15 cellular contexts compared by ENCODE assay signal in genomic region chr2:186241874-186242273, GRCh38.
A peak's percentile ranks its signal among the peaks of the same experiment; 100 is the strongest.
DNase-seq lines count a peak whose midpoint lies in the region; ATAC-seq and TF ChIP-seq lines count a peak whose summit lies in the region.
"Had no signal": no experiment of that assay in that cellular context is flagged by ENCODE, and none has a peak within 500 bp of the region (broad histone marks: within the 10 kb centered on the region; RNA-seq: fewer than 3 reads in every experiment).

No MANE protein-coding gene starts in this region.

- peaks cover 0 to 8% (median 0%) of the 10 kb centered on the region in 3 experiments; a peak in 1 of 7 replicates for H3K36me3 Mint-ChIP-seq in H9 (ENCODE audit: insufficient read depth in 1 of 3, low read depth in 3 of 3)
- peaks cover under 1% of the 10 kb centered on the region for H3K36me3 Mint-ChIP-seq in WTC11
- H3K36me3 Mint-ChIP-seq in neural progenitor cell = no peaks in the 10 kb centered on the region

- ATAC-seq in WTC11 = peak; percentile 32; the same call in 1 of the 2 replicates
- ATAC-seq: K562 had no signal

- H2BK120ac ChIP-seq in H9 (ENCODE audit: low read depth, low read length, poor library complexity, severe bottlenecking) = no peak overlapping the region

- H4K20me1 ChIP-seq in H9 (ENCODE audit: control insufficient read depth, insufficient read depth, insufficient read length) (no peaks in the 10 kb centered on the region), neural progenitor cell (ENCODE audit: low read depth) (no peaks in the 10 kb centered on the region)
- H4K20me1 ChIP-seq: BLaER1 had no signal

- H3K4me3 Mint-ChIP-seq in H9 (no peak overlapping the region), WTC11 (no peak overlapping the region), neural progenitor cell (no peak overlapping the region)
- H3K4me3 Mint-ChIP-seq: CD4-positive, CD25-positive, alpha-beta regulatory T cell had no signal

- H3K4me1 Mint-ChIP-seq in H9 (peaks cover 4 to 7% of the 10 kb centered on the region in 2 experiments), WTC11 (peaks cover 9% of the 10 kb centered on the region), neural progenitor cell (no peaks in the 10 kb centered on the region)

- H3K27me3 Mint-ChIP-seq in H9 (ENCODE audit: low read depth) (no peaks in the 10 kb centered on the region), WTC11 (ENCODE audit: low read depth) (no peaks in the 10 kb centered on the region), neural progenitor cell (ENCODE audit: insufficient read depth, low read depth) (no peaks in the 10 kb centered on the region)
- H3K27me3 Mint-ChIP-seq: CD4-positive, CD25-positive, alpha-beta regulatory T cell had no signal

- no peaks in the 10 kb centered on the region for H3K23me2 ChIP-seq in H9 (ENCODE audit: insufficient read length, low read depth, low read length, poor library complexity, severe bottlenecking)

- H2AK5ac ChIP-seq in H9 (ENCODE audit: insufficient read length, low read length) = no peak overlapping the region

- CTCF ChIA-PET in WTC11 (lab: Charles Lee) = interaction anchor here (0.6 to 1.0 kb wide), 4 partner anchors 14 to 992 kb away, joined by 3 to 5 read pairs (median 4); no protein-coding TSS in a partner anchor

- no peak overlapping the region for H4K91ac ChIP-seq in H9 (ENCODE audit: insufficient read length, low read depth, low read length)

- H3K27ac ChIP-seq in H9 (ENCODE audit: insufficient read length, low read depth, low read length) (no peak overlapping the region), neural progenitor cell (no peak overlapping the region)
- H3K27ac ChIP-seq: BLaER1, HL-60 had no signal

- H4K5ac ChIP-seq in H9 (ENCODE audit: insufficient read length, low read depth, low read length) = no peak overlapping the region

- H2BK5ac ChIP-seq in H9 (ENCODE audit: insufficient read length, low read length) = no peak overlapping the region

- POLR2A ChIA-PET in WTC11 (lab: Charles Lee) = interaction anchor here (0.6 kb wide), 1 partner anchor 9 kb away, joined by 4 read pairs; no protein-coding TSS in a partner anchor

- WGBS in H9 (ENCODE audit: extremely low coverage, insufficient read length, low lambda C conversion rate) = no CpG with 5 or more reads among the region's 4 CpGs

- DNase-seq in H9 (no peak), WTC11 (ENCODE audit: low spot score) (no peak), neural progenitor cell (ENCODE audit: low spot score) (no peak), EL (no peak)
- DNase-seq in activated CD8-positive, alpha-beta memory T cell treated with anti-CD3 and anti-CD28 coated beads, Interleukin-2, amount 50 U/mL, for 4 hours = no peak
- DNase-seq: CD4-positive, CD25-positive, alpha-beta regulatory T cell; DMS 273 treated with DMSO at 0.1 percent for 48 hours; DMS79 treated with DMSO at 0.1 percent for 48 hours; GDM1; GOT3 had no signal

- H3K36me3 ChIP-seq in neural progenitor cell = peaks cover 3% of the 10 kb centered on the region
- H3K36me3 ChIP-seq: BLaER1, HAP-1 had no signal

- H2BK12ac ChIP-seq in H9 (ENCODE audit: insufficient read length, low read depth, low read length) = no peak overlapping the region

- no peak overlapping the region for H3K18ac ChIP-seq in H9 (ENCODE audit: insufficient read length, low read depth, low read length)

- H3K23ac ChIP-seq in H9 (ENCODE audit: insufficient read length, low read depth, low read length) = no peak overlapping the region

- H3K9me3 ChIP-seq in H9 (ENCODE audit: control insufficient read depth, low read depth, low read length) (no peaks in the 10 kb centered on the region), neural progenitor cell (ENCODE audit: low read depth) (no peaks in the 10 kb centered on the region)
- H3K9me3 ChIP-seq: HAP-1 had no signal

- H4K8ac ChIP-seq in H9 (replicated peaks; ENCODE audit: insufficient read length, low read depth, low read length) = no peak overlapping the region

- no peak overlapping the region for H3K14ac ChIP-seq in H9 (ENCODE audit: insufficient read depth, low read length)

- H3K27ac Mint-ChIP-seq in H9 (no peak overlapping the region; a peak in 1 of 7 replicates), WTC11 (no peak overlapping the region), neural progenitor cell (no peak overlapping the region)
- H3K27ac Mint-ChIP-seq: CD4-positive, CD25-positive, alpha-beta regulatory T cell had no signal

- H3K79me2 ChIP-seq in H9 (ENCODE audit: insufficient read depth, low read length) (no peaks in the 10 kb centered on the region), neural progenitor cell (ENCODE audit: low read depth) (no peaks in the 10 kb centered on the region)

- no peaks in the 10 kb centered on the region for H3F3A ChIP-seq in neural progenitor cell (ENCODE audit: low read depth)

- TF ChIP-seq CTCF in GM12873 (IDR thresholded peaks at IDR 0.05; ENCODE audit: insufficient read depth, low read depth, low read length, missing control alignments) (peak; percentile 2), H9 (conservative IDR thresholded peaks at IDR 0.05) (peak; percentile 30; the same call in 1 of the 3 replicates), WTC11 (IDR thresholded peaks at IDR 0.05) (no peak), neural progenitor cell (IDR thresholded peaks at IDR 0.05) (peak; percentile 6)

- no peak overlapping the region for H3K56ac ChIP-seq in H9 (ENCODE audit: insufficient read length, low read depth, low read length)

- H3K27me3 ChIP-seq in H9 (ENCODE audit: insufficient read depth, low read length) = no peaks in the 10 kb centered on the region
- no peaks in the 10 kb centered on the region for H3K27me3 ChIP-seq in neural progenitor cell
- H3K27me3 ChIP-seq: BLaER1 had no signal

- no peak overlapping the region for H3K4me2 ChIP-seq in H9 (ENCODE audit: insufficient read depth, insufficient read length, low read length)
- H3K4me2 ChIP-seq in neural progenitor cell = no peak overlapping the region
- H3K4me2 ChIP-seq: BLaER1 had no signal

- no peak overlapping the region for H3K4ac ChIP-seq in H9 (ENCODE audit: low read depth, low read length)

- no peaks in the 10 kb centered on the region for H3K4me1 ChIP-seq in H9 (ENCODE audit: insufficient read depth, low read length)
- no peaks in the 10 kb centered on the region for H3K4me1 ChIP-seq in neural progenitor cell
- H3K4me1 ChIP-seq: BLaER1, HAP-1 had no signal

- H3K79me1 ChIP-seq in H9 (ENCODE audit: insufficient read depth, low read depth, low read length, poor library complexity, severe bottlenecking) = no peaks in the 10 kb centered on the region

- no peak overlapping the region for H3K9ac ChIP-seq in H9 (ENCODE audit: extremely low read depth, insufficient read length, low read length)
- H3K9ac ChIP-seq in neural progenitor cell = no peak overlapping the region
- H3K9ac ChIP-seq: BLaER1 had no signal

- no peak overlapping the region for H2BK15ac ChIP-seq in H9 (ENCODE audit: low read depth, low read length)

- H3T11ph ChIP-seq in H9 (ENCODE audit: low read length) = no peak overlapping the region

- no peak overlapping the region for H2AFZ ChIP-seq in H9 (ENCODE audit: low read length)
- H2AFZ ChIP-seq in neural progenitor cell (replicated peaks) = no peak overlapping the region

- H3K9me3 Mint-ChIP-seq in H9 (peaks cover 0 to under 1% of the 10 kb centered on the region in 2 experiments; a peak in 3 of 5 replicates), WTC11 (peaks cover 9% of the 10 kb centered on the region; the same call in 1 of the 2 replicates), neural progenitor cell (no peaks in the 10 kb centered on the region)

- H2BK20ac ChIP-seq in H9 (ENCODE audit: low read depth, low read length, poor library complexity, severe bottlenecking) = no peak overlapping the region

- no peak overlapping the region for H3K4me3 ChIP-seq in neural progenitor cell
- H3K4me3 ChIP-seq: BLaER1, HAP-1, K562 had no signal

TF ChIP-seq in WTC11, 78 proteins besides CTCF, POLR2A, EP300 and RAD21:
- TF ChIP-seq EMX1 (CRISPR knock-in tag; IDR thresholded peaks at IDR 0.05) = no peak
- no peak for TF ChIP-seq RELA (CRISPR knock-in tag; IDR thresholded peaks at IDR 0.05; ENCODE audit: borderline replicate concordance)
- no peak for TF ChIP-seq ZNF281 (CRISPR knock-in tag; IDR thresholded peaks at IDR 0.05)
- no peak for TF ChIP-seq USF2 (CRISPR knock-in tag; IDR thresholded peaks at IDR 0.05)
- TF ChIP-seq NR2C2 (CRISPR knock-in tag; IDR thresholded peaks at IDR 0.05) = no peak
TF ChIP-seq in WTC11: peak in this region for 0.
